Comparison of ENCODE assay signal across 9 cellular contexts in the genomic region with DNA sequence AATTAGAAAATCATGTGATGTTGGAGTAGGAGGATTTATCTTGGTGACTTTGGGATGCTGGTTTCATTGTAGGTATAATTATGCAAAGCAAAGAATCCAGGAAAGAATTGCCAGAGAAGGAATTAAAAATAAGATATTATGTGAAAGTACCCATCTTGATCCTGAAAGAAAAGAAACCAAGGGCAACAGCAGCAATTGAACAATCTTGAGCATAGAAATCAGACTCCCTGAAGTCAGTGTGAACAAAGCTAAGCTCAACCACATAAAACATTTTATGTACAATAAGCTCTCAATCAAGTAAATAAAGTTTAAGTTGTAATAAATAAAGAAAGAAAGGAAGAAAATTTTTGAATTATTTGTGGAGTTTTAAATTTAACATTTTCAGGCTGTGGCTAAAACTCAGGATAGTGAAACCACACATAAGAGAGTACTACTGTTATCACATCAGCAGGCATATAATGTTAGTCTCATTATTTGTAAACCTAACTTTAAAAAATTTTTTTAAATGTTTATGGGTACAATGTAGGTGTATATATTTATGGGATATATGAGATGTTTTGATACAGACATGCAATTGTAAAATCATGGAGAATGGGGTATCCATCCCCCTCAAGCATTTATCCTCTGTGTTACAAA. TPM values are rescaled to one million over a fixed set of nuclear protein-coding genes. Genes with fewer than 3 reads are reported as not detected.
DNase-seq lines count a peak whose midpoint lies in the region; ATAC-seq and TF ChIP-seq lines count a peak whose summit lies in the region.
"Had no signal": no experiment of that assay in that cellular context is flagged by ENCODE, and none has a peak within 500 bp of the region (broad histone marks: within the 10 kb centered on the region; RNA-seq: fewer than 3 reads in every experiment).

No MANE protein-coding gene starts in this region.

- H3K27me3 Mint-ChIP-seq in activated CD4-positive, alpha-beta T cell treated with anti-CD3 and anti-CD28 coated beads for 36 hours, result peaks cover 50% of the 10 kb centered on the region
- peaks cover 20% of the 10 kb centered on the region for H3K27me3 Mint-ChIP-seq in activated T-helper 17 cell treated with anti-CD3 and anti-CD28 coated beads, Interleukin-2, amount 50 U/mL, for 72 hours

- ATAC-seq in activated CD4-positive, alpha-beta T cell treated with anti-CD3 and anti-CD28 coated beads for 36 hours, result no peak
- ATAC-seq in activated T-helper 17 cell treated with anti-CD3 and anti-CD28 coated beads, Interleukin-2, amount 50 U/mL, for 72 hours (replicated peaks), result peak; percentile 20

- no peak for TF ChIP-seq EP300 in stomach (IDR thresholded peaks at IDR 0.05)

- CTCF ChIA-PET in activated CD4-positive, alpha-beta T cell treated with anti-CD3 and anti-CD28 coated beads for 36 hours (lab: Charles Lee), result interaction anchor here (0.6 to 1.3 kb wide), 7 partner anchors 12 to 253 kb away, joined by 3 to 5 read pairs (median 3); no protein-coding TSS in a partner anchor

- H3K4me3 Mint-ChIP-seq in activated CD4-positive, alpha-beta T cell treated with anti-CD3 and anti-CD28 coated beads for 36 hours, result peak overlapping the region; percentile 79
- H3K4me3 Mint-ChIP-seq in activated T-helper 17 cell treated with anti-CD3 and anti-CD28 coated beads, Interleukin-2, amount 50 U/mL, for 72 hours, result peak overlapping the region; percentile 94

- POLR2A ChIA-PET in activated CD4-positive, alpha-beta T cell treated with anti-CD3 and anti-CD28 coated beads for 36 hours (lab: Charles Lee), result interaction anchor here (0.7 kb wide), 1 partner anchor 55 kb away, joined by 3 read pairs; no protein-coding TSS in a partner anchor

- peaks cover 0 to 17% (median 11%) of the 10 kb centered on the region in 4 donors for H3K4me1 ChIP-seq in stomach

- H3K36me3 ChIP-seq in stomach, result no peaks in the 10 kb centered on the region

- peaks cover 4% of the 10 kb centered on the region for H3K9me3 ChIP-seq in iPS-18c (ENCODE audit: control insufficient read depth, insufficient read depth, low read length)
- no peaks in the 10 kb centered on the region for H3K9me3 ChIP-seq in stomach

- no peak overlapping the region for H3K27ac ChIP-seq in stomach

- DNase-seq in activated CD4-positive, alpha-beta T cell treated with anti-CD3 and anti-CD28 coated beads for 36 hours, result no peak
- no peak for DNase-seq in activated CD4-positive, alpha-beta T cell treated with anti-CD3 and anti-CD28 coated beads, Interleukin-2, amount 50 U/mL, for 4 hours
- DNase-seq in stomach (no peak), NCI-H526 (lab: John Stamatoyannopoulos, UW) (no peak), Kasumi-1 (lab: John Stamatoyannopoulos, UW) (no peak), NCI-H1048 (lab: John Stamatoyannopoulos, UW) (no peak)

- H3K36me3 Mint-ChIP-seq in activated CD4-positive, alpha-beta T cell treated with anti-CD3 and anti-CD28 coated beads for 36 hours (ENCODE audit: low read depth), result peaks cover 4% of the 10 kb centered on the region
- peaks cover 26% of the 10 kb centered on the region for H3K36me3 Mint-ChIP-seq in activated T-helper 17 cell treated with anti-CD3 and anti-CD28 coated beads, Interleukin-2, amount 50 U/mL, for 72 hours (ENCODE audit: low read depth)

- H3K4me1 Mint-ChIP-seq in activated CD4-positive, alpha-beta T cell treated with anti-CD3 and anti-CD28 coated beads for 36 hours, result peaks cover 46% of the 10 kb centered on the region
- H3K4me1 Mint-ChIP-seq in activated T-helper 17 cell treated with anti-CD3 and anti-CD28 coated beads, Interleukin-2, amount 50 U/mL, for 72 hours, result peaks cover 33% of the 10 kb centered on the region

- no peaks in the 10 kb centered on the region for H3K9me3 Mint-ChIP-seq in activated CD4-positive, alpha-beta T cell treated with anti-CD3 and anti-CD28 coated beads for 36 hours (ENCODE audit: low read depth)
- H3K9me3 Mint-ChIP-seq in activated T-helper 17 cell treated with anti-CD3 and anti-CD28 coated beads, Interleukin-2, amount 50 U/mL, for 72 hours, result peaks cover under 1% of the 10 kb centered on the region

- no peak for TF ChIP-seq CTCF in stomach (IDR thresholded peaks at IDR 0.05)

- peaks cover 0 to 55% (median 22%) of the 10 kb centered on the region in 3 donors for H3K27me3 ChIP-seq in stomach

- no peak for TF ChIP-seq POLR2A in stomach (IDR thresholded peaks at IDR 0.05)

- intact Hi-C loops in activated CD4-positive, alpha-beta T cell treated with anti-CD3 and anti-CD28 coated beads for 36 hours (cut with DNase I, micrococcal nuclease), result loop anchor here (1.0 to 10.0 kb wide), 6 partner anchors 14 to 513 kb away; a partner anchor contains a TSS
- intact Hi-C loops in stomach (cut with DNase I; ENCODE audit: low total_unique reads), result no loop called here

- H3K4me3 ChIP-seq in iPS-18c (ENCODE audit: insufficient read depth, low read depth, low read length), result peak overlapping the region; percentile 51; the same call in 1 of the 2 replicates
- H3K4me3 ChIP-seq in stomach, result peak overlapping the region; percentile 29 to 45 (median 36)

- peak overlapping the region; percentile 87 for H3K27ac Mint-ChIP-seq in activated CD4-positive, alpha-beta T cell treated with anti-CD3 and anti-CD28 coated beads for 36 hours
- H3K27ac Mint-ChIP-seq in activated T-helper 17 cell treated with anti-CD3 and anti-CD28 coated beads, Interleukin-2, amount 50 U/mL, for 72 hours, result peak overlapping the region; percentile 96

RNA-seq across cellular contexts. Expression of a gene that starts 32.8 kb away (rescaled TPM):
- total RNA-seq in activated CD4-positive, alpha-beta T cell treated with anti-CD3 and anti-CD28 coated beads for 36 hours, result 1 to 10 TPM; 3.6 to 4.0 TPM
- 10 to 100 TPM; 11.1 to 19.9 TPM for total RNA-seq in activated T-helper 17 cell treated with anti-CD3 and anti-CD28 coated beads, Interleukin-2, amount 50 U/mL, for 72 hours
- under 1 TPM in 1 of 5 donors, not detected in 4; 0.37 TPM for total RNA-seq in stomach
- polyA plus RNA-seq in stomach, result under 1 TPM in 2 of 3 donors, not detected in 1; 0.13 to 0.19 TPM

RNA-seq across cellular contexts. Expression of a gene that starts 38.0 kb away (rescaled TPM):
- 1 to 10 TPM; 1.1 to 1.3 TPM for total RNA-seq in activated CD4-positive, alpha-beta T cell treated with anti-CD3 and anti-CD28 coated beads for 36 hours
- total RNA-seq in activated T-helper 17 cell treated with anti-CD3 and anti-CD28 coated beads, Interleukin-2, amount 50 U/mL, for 72 hours, result 1 to 10 TPM; 2.2 to 2.5 TPM
- not detected for total RNA-seq in stomach
- polyA plus RNA-seq in stomach, result not detected
- total RNA-seq: omental fat pad had no signal
